ENCODE assay signal across 8 cellular contexts in genomic region chrY:7272556-7273195, GRCh38.
DNase-seq lines count a peak whose midpoint lies in the region; ATAC-seq lines count a peak whose summit lies in the region.

No MANE protein-coding gene starts in this region.

- H3K4me1 Mint-ChIP-seq in activated naive CD4-positive, alpha-beta T cell treated with anti-CD3 and anti-CD28 coated beads, Interleukin-2, amount 50 U/mL, for 24 hours = peaks cover 15% of the 10 kb centered on the region

- H3K4me1 ChIP-seq in mesenchymal stem cell (ENCODE audit: control insufficient read depth, insufficient read depth, low read depth, low read length) = peaks cover 3% of the 10 kb centered on the region

- no peaks in the 10 kb centered on the region for H3K9me3 Mint-ChIP-seq in activated naive CD4-positive, alpha-beta T cell treated with anti-CD3 and anti-CD28 coated beads, Interleukin-2, amount 50 U/mL, for 24 hours

- no peak overlapping the region for H3K4me3 ChIP-seq in mesenchymal stem cell (ENCODE audit: insufficient read depth in 1 of 2, low read depth in 1 of 2, low read length in 2 of 2)

- H3K14ac ChIP-seq in mesenchymal stem cell (ENCODE audit: low read length in 2 of 2) = no peak overlapping the region

- no peak overlapping the region for H3K23ac ChIP-seq in mesenchymal stem cell (ENCODE audit: low read length in 2 of 2)

- H3K36me3 ChIP-seq in mesenchymal stem cell (ENCODE audit: control insufficient read depth in 1 of 2, insufficient read depth in 2 of 2, low read depth in 1 of 2, low read length in 2 of 2) = no peaks in the 10 kb centered on the region

- H2BK12ac ChIP-seq in mesenchymal stem cell (ENCODE audit: low read length in 2 of 2) = no peak overlapping the region

- peak overlapping the region; percentile 95 for H3K4me3 Mint-ChIP-seq in activated naive CD4-positive, alpha-beta T cell treated with anti-CD3 and anti-CD28 coated beads, Interleukin-2, amount 50 U/mL, for 24 hours

- H2AFZ ChIP-seq in mesenchymal stem cell (ENCODE audit: low read depth, low read length) = no peak overlapping the region

- peak overlapping the region; percentile 47 for H3K27ac ChIP-seq in mesenchymal stem cell (ENCODE audit: low read length, poor library complexity, severe bottlenecking)

- H3K27me3 ChIP-seq in mesenchymal stem cell (ENCODE audit: control insufficient read depth in 1 of 2, insufficient read depth in 1 of 2, low read length in 2 of 2) = no peaks in the 10 kb centered on the region

- H3K4ac ChIP-seq in mesenchymal stem cell (ENCODE audit: low read depth in 1 of 2, low read length in 2 of 2) = peak overlapping the region in 1 of 2 experiments; percentile 51

- peak overlapping the region; percentile 64 for H4K8ac ChIP-seq in mesenchymal stem cell (ENCODE audit: low read length)

- H4K91ac ChIP-seq in mesenchymal stem cell (ENCODE audit: low read length) = no peak overlapping the region

- no peak overlapping the region for H2AK5ac ChIP-seq in mesenchymal stem cell (ENCODE audit: low read length, severe bottlenecking)

- 1% methylated on average over 18 of the region's 24 CpGs for whole genome bisulfite sequencing in mesenchymal stem cell

- no peak overlapping the region for H3K18ac ChIP-seq in mesenchymal stem cell (ENCODE audit: low read depth in 1 of 2, low read length in 2 of 2)

- H3K27me3 Mint-ChIP-seq in activated naive CD4-positive, alpha-beta T cell treated with anti-CD3 and anti-CD28 coated beads, Interleukin-2, amount 50 U/mL, for 24 hours = no peaks in the 10 kb centered on the region

- peak overlapping the region; percentile 41 for H3K27ac Mint-ChIP-seq in activated naive CD4-positive, alpha-beta T cell treated with anti-CD3 and anti-CD28 coated beads, Interleukin-2, amount 50 U/mL, for 24 hours

- H2BK120ac ChIP-seq in mesenchymal stem cell (ENCODE audit: low read depth, low read length) = no peak overlapping the region

- no peak overlapping the region for H2BK5ac ChIP-seq in mesenchymal stem cell (ENCODE audit: low read depth, low read length, poor library complexity, severe bottlenecking)

- no peak for ATAC-seq in HG03354 (IDR thresholded peaks at IDR 0.05; ENCODE audit: poor library complexity, severe bottlenecking, unreplicated experiment)

- H2BK15ac ChIP-seq in mesenchymal stem cell (ENCODE audit: low read depth, poor library complexity, severe bottlenecking) = no peak overlapping the region

- H3K9ac ChIP-seq in mesenchymal stem cell (ENCODE audit: low read length) = no peak overlapping the region

- H3K9me3 ChIP-seq in mesenchymal stem cell (ENCODE audit: control insufficient read depth, low read length) = no peaks in the 10 kb centered on the region

- H3K4me2 ChIP-seq in mesenchymal stem cell (ENCODE audit: low read length, poor library complexity, severe bottlenecking) = peak overlapping the region; percentile 70

- H3K36me3 Mint-ChIP-seq in activated naive CD4-positive, alpha-beta T cell treated with anti-CD3 and anti-CD28 coated beads, Interleukin-2, amount 50 U/mL, for 24 hours = peaks cover 1% of the 10 kb centered on the region

- DNase-seq in ELR (ENCODE audit: low read depth) = peak; percentile 65
- peak; percentile 2 for DNase-seq in KG1 (lab: John Stamatoyannopoulos, UW)
- peak; percentile 55 for DNase-seq in mesenchymal stem cell
- DNase-seq in COLO668 (lab: John Stamatoyannopoulos, UW; ENCODE audit: unreplicated experiment) = no peak
- no peak for DNase-seq in DMS53 treated with DMSO at 0.1 percent for 48 hours (lab: John Stamatoyannopoulos, UW; ENCODE audit: unreplicated experiment)
- DNase-seq in NCI-H187 treated with DMSO at 0.1 percent for 48 hours (lab: John Stamatoyannopoulos, UW) = no peak

- no peaks in the 10 kb centered on the region for H3K79me1 ChIP-seq in mesenchymal stem cell (replicated peaks; ENCODE audit: low read length, poor library complexity, severe bottlenecking)

Comparison
In these comparisons a context has a peak if more than half of its experiments do, and no peak if none do; other contexts are left out.
1. DNase-seq: peak in ELR (single experiment), KG1 (single experiment) and mesenchymal stem cell (single experiment); none in COLO668 (single experiment), DMS53 treated with DMSO at 0.1 percent for 48 hours (single experiment) and NCI-H187 treated with DMSO at 0.1 percent for 48 hours (single experiment).